In the genomic region with DNA sequence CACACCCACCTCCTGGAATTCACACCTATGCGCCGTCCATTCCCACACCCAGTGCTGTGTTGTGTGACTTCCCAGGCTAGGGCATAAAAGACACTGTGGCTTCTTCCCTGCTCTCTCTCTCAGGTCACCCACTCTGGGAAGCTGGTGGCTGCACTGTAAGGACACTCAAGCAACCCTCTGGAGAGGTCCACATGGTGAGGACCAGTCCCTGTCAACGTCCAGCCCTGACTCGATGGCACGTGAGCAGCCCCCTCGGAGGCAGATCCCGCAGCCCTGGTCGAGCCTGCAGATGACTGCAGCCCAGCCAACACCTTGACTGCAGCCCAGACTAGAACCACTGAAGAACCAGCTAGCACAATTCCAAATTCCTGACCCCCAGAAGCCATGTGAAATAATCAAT, we compare ENCODE assay signal across 21 cellular contexts. TPM values are rescaled to one million over a fixed set of nuclear protein-coding genes. Genes with fewer than 3 reads are reported as not detected.
"Had no signal": no experiment of that assay in that cellular context is flagged by ENCODE, and none has a peak within 500 bp of the region (broad histone marks: within the 10 kb centered on the region; RNA-seq: fewer than 3 reads in every experiment).

No MANE protein-coding gene starts in this region.

- H3K9ac ChIP-seq: KMS-11 had no signal

- H3K36me3 Mint-ChIP-seq: activated naive CD8-positive, alpha-beta T cell treated with anti-CD3 and anti-CD28 coated beads, Interleukin-2, amount 10 ng/mL, durations not matched to agents 7 days and 5 days had no signal

- H3K36me3 ChIP-seq: adrenal gland had no signal

- H3K9me3 Mint-ChIP-seq: activated CD8-positive, alpha-beta T cell treated with anti-CD3 and anti-CD28 coated beads for 36 hours; activated naive CD8-positive, alpha-beta T cell treated with anti-CD3 and anti-CD28 coated beads, Interleukin-2, amount 10 ng/mL, durations not matched to agents 7 days and 5 days; activated T-helper 17 cell treated with anti-CD3 and anti-CD28 coated beads, Interleukin-2, amount 50 U/mL, for 72 hours; T-cell had no signal

- H3K4me1 Mint-ChIP-seq: activated T-helper 17 cell treated with anti-CD3 and anti-CD28 coated beads, Interleukin-2, amount 50 U/mL, for 72 hours had no signal

- H3K27ac ChIP-seq: adrenal gland, KMS-11 had no signal

- H3K9me3 ChIP-seq: adrenal gland had no signal

- ATAC-seq: activated CD4-positive, alpha-beta T cell treated with anti-CD3 and anti-CD28 coated beads for 36 hours; activated CD8-positive, alpha-beta T cell treated with anti-CD3 and anti-CD28 coated beads for 36 hours; activated T-helper 17 cell treated with anti-CD3 and anti-CD28 coated beads, Interleukin-2, amount 50 U/mL, for 72 hours; T-cell had no signal

- H3K27me3 Mint-ChIP-seq: activated CD4-positive, alpha-beta T cell treated with anti-CD3 and anti-CD28 coated beads for 36 hours; activated CD8-positive, alpha-beta T cell treated with anti-CD3 and anti-CD28 coated beads for 36 hours; activated naive CD8-positive, alpha-beta T cell treated with anti-CD3 and anti-CD28 coated beads, Interleukin-2, amount 10 ng/mL, durations not matched to agents 7 days and 5 days; activated T-helper 17 cell treated with anti-CD3 and anti-CD28 coated beads, Interleukin-2, amount 50 U/mL, for 72 hours; T-cell had no signal

- H3K27ac Mint-ChIP-seq: activated CD4-positive, alpha-beta T cell treated with anti-CD3 and anti-CD28 coated beads for 36 hours; activated CD8-positive, alpha-beta T cell treated with anti-CD3 and anti-CD28 coated beads for 36 hours; activated naive CD8-positive, alpha-beta T cell treated with anti-CD3 and anti-CD28 coated beads, Interleukin-2, amount 10 ng/mL, durations not matched to agents 7 days and 5 days; activated T-helper 17 cell treated with anti-CD3 and anti-CD28 coated beads, Interleukin-2, amount 50 U/mL, for 72 hours had no signal

- H3K27me3 ChIP-seq: adrenal gland had no signal

- H3K4me3 ChIP-seq: adrenal gland had no signal

- DNase-seq: activated CD4-positive, alpha-beta T cell treated with anti-CD3 and anti-CD28 coated beads for 36 hours; activated CD4-positive, alpha-beta T cell treated with anti-CD3 and anti-CD28 coated beads, Interleukin-2, amount 50 U/mL, for 1 hour; activated CD8-positive, alpha-beta T cell treated with anti-CD3 and anti-CD28 coated beads for 36 hours; activated naive CD4-positive, alpha-beta T cell treated with anti-CD3 and anti-CD28 coated beads, Interleukin-2, amount 50 U/mL, for 16 hours; activated naive CD8-positive, alpha-beta T cell treated with anti-CD3 and anti-CD28 coated beads, Interleukin-2, amount 10 ng/mL, durations not matched to agents 7 days and 5 days; activated T-cell treated with anti-CD3 and anti-CD28 coated beads, Interleukin-2, amount 50 U/mL, for 48 hours; adrenal gland; anterior cingulate cortex; NCI-H1092; NCI-H1417; NCI-H2029 treated with DMSO at 0.1 percent for 48 hours; NCI-H345; NCI-H510A; NCI-H526 treated with DMSO at 0.1 percent for 48 hours; NCI-H82; SIG-M5; T-cell; T-helper 2 cell had no signal

- H3K4me2 ChIP-seq: KMS-11 had no signal

- H3K4me3 Mint-ChIP-seq: activated CD4-positive, alpha-beta T cell treated with anti-CD3 and anti-CD28 coated beads for 36 hours; activated CD8-positive, alpha-beta T cell treated with anti-CD3 and anti-CD28 coated beads for 36 hours; activated naive CD8-positive, alpha-beta T cell treated with anti-CD3 and anti-CD28 coated beads, Interleukin-2, amount 10 ng/mL, durations not matched to agents 7 days and 5 days; activated T-helper 17 cell treated with anti-CD3 and anti-CD28 coated beads, Interleukin-2, amount 50 U/mL, for 72 hours; T-cell had no signal

RNA-seq across cellular contexts. Expression of gene APOBEC3H, which starts 39.3 kb away (rescaled TPM):
- total RNA-seq: RPMI7951 had no signal
